In the genomic region with DNA sequence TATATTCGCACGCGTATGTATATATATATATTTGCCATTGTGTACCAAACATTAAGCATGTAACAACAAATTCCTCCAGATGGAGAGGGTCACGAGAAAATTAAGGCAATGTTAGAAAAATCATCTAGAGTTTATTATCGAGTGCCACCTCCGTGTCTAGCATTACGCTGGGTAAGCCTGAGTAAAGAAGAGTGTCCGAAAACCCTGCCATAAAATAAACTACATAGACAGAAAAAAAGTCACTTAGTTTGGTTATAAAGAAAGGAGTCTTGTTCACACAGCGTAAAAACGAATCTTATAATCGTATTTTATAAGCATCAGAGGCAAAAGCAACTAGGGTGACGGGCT, we compare ENCODE assay signal across 8 cellular contexts. TPM values are rescaled to one million over a fixed set of nuclear protein-coding genes. Genes with fewer than 3 reads are reported as not detected.
DNase-seq lines count a peak whose midpoint lies in the region; ATAC-seq and TF ChIP-seq lines count a peak whose summit lies in the region.

No MANE protein-coding gene starts in this region.

- H3K9ac ChIP-seq in DND-41 (ENCODE audit: low read depth, low read length) (peak overlapping the region; percentile 85), fibroblast of lung (ENCODE audit: insufficient read depth, low read length) (peak overlapping the region; percentile 69), parathyroid adenoma (peak overlapping the region; percentile 39)

- no peaks in the 10 kb centered on the region for H3K27me3 ChIP-seq in DND-41 (ENCODE audit: insufficient read depth, low read length, poor library complexity)
- no peaks in the 10 kb centered on the region for H3K27me3 ChIP-seq in SJCRH30
- H3K27me3 ChIP-seq in fibroblast of lung (ENCODE audit: control insufficient read depth, insufficient read depth, low read length): no peaks in the 10 kb centered on the region
- no peaks in the 10 kb centered on the region for H3K27me3 ChIP-seq in parathyroid adenoma (ENCODE audit: control insufficient read depth, insufficient read depth, low read length)

- H3K4me1 ChIP-seq in DND-41 (ENCODE audit: insufficient read depth, low read length) (peaks cover 30% of the 10 kb centered on the region), SJCRH30 (0 out of 2 replicates have a peak, but pooled peaks cover 2% of the 10 kb centered on the region), fibroblast of lung (ENCODE audit: control insufficient read depth, extremely low read depth, insufficient read depth, low read length) (no peaks in the 10 kb centered on the region), parathyroid adenoma (no peaks in the 10 kb centered on the region)

- TF ChIP-seq CTCF in DND-41 (IDR thresholded peaks at IDR 0.05; ENCODE audit: borderline replicate concordance, extremely low read depth, low read length, poor library complexity, severe bottlenecking): no peak
- TF ChIP-seq CTCF in fibroblast of lung (conservative IDR thresholded peaks at IDR 0.05 in 1 of 2, IDR thresholded peaks at IDR 0.05 in 1 of 2; ENCODE audit: low read depth in 1 of 2, low read length in 2 of 2): no peak
- no peak for TF ChIP-seq CTCF in parathyroid adenoma (IDR thresholded peaks at IDR 0.05)

- H3K36me3 ChIP-seq in DND-41 (ENCODE audit: insufficient read depth, low read length) (peaks cover 3% of the 10 kb centered on the region; the same call in 1 of the 2 replicates), SJCRH30 (no peaks in the 10 kb centered on the region), fibroblast of lung (ENCODE audit: control insufficient read depth, insufficient read depth, low read length) (no peaks in the 10 kb centered on the region), parathyroid adenoma (ENCODE audit: control insufficient read depth, insufficient read depth, low read length) (no peaks in the 10 kb centered on the region)

- H3K79me2 ChIP-seq in DND-41 (ENCODE audit: insufficient read depth, low read length) (peaks cover 39% of the 10 kb centered on the region), fibroblast of lung (ENCODE audit: control insufficient read depth, insufficient read depth, low read length) (peaks cover 34% of the 10 kb centered on the region), parathyroid adenoma (peaks cover 15% of the 10 kb centered on the region)

- H3K9me3 ChIP-seq in DND-41 (ENCODE audit: insufficient read depth, low read length, severe bottlenecking) (no peaks in the 10 kb centered on the region), SJCRH30 (replicated peaks) (no peaks in the 10 kb centered on the region), fibroblast of lung (ENCODE audit: control insufficient read depth, insufficient read depth, low read depth, low read length) (no peaks in the 10 kb centered on the region), parathyroid adenoma (ENCODE audit: control insufficient read depth, low read length) (no peaks in the 10 kb centered on the region)

- H3K4me2 ChIP-seq in DND-41 (ENCODE audit: insufficient read depth, low read length) (peak overlapping the region; percentile 97), fibroblast of lung (ENCODE audit: extremely low read depth, insufficient read depth, low read length) (peak overlapping the region; percentile 46), parathyroid adenoma (ENCODE audit: low read length) (peak overlapping the region; percentile 97)

- peak overlapping the region; percentile 89 for H2AFZ ChIP-seq in DND-41 (ENCODE audit: low read depth, low read length)
- peak overlapping the region; percentile 88 for H2AFZ ChIP-seq in fibroblast of lung (ENCODE audit: low read length)
- peak overlapping the region; percentile 97 for H2AFZ ChIP-seq in parathyroid adenoma

- ATAC-seq in DND-41 (ENCODE audit: insufficient read depth, low read depth): no peak
- no peak for ATAC-seq in HG03135 (IDR thresholded peaks at IDR 0.05; ENCODE audit: unreplicated experiment)
- no peak for ATAC-seq in GM21529 (IDR thresholded peaks at IDR 0.05; ENCODE audit: unreplicated experiment)

- H4K20me1 ChIP-seq in DND-41 (ENCODE audit: insufficient read depth, low read length) (0 out of 2 replicates have a peak, but pooled peaks cover 3% of the 10 kb centered on the region), fibroblast of lung (ENCODE audit: control insufficient read depth, extremely low read depth, insufficient read depth, low read length) (no peaks in the 10 kb centered on the region)

- H3K27ac ChIP-seq in DND-41 (ENCODE audit: low read length): peak overlapping the region; percentile 77
- H3K27ac ChIP-seq in SJCRH30: peak overlapping the region; percentile 78
- H3K27ac ChIP-seq in fibroblast of lung (ENCODE audit: insufficient read depth, low read length): peak overlapping the region; percentile 81
- H3K27ac ChIP-seq in parathyroid adenoma: peak overlapping the region; percentile 80

- H3K4me3 ChIP-seq in DND-41 (ENCODE audit: low read depth in 1 of 2, low read length in 2 of 2) (peak overlapping the region; percentile 56 to 64), SJCRH30 (peak overlapping the region; percentile 97), fibroblast of lung (replicated peaks in 1 of 4; ENCODE audit: control extremely low read depth in 1 of 4, insufficient read depth in 1 of 4, low read depth in 3 of 4, low read length in 4 of 4) (peak overlapping the region; percentile 37 to 97 (median 70)), parathyroid adenoma (ENCODE audit: low read depth, low read length) (peak overlapping the region; percentile 64)

- DNase-seq in DND-41: no peak
- DNase-seq in SJCRH30: no peak
- no peak for DNase-seq in fibroblast of lung (ENCODE audit: low read depth in 2 of 2)
- DNase-seq in NCI-H2081 treated with DMSO at 0.1 percent for 48 hours (lab: John Stamatoyannopoulos, UW): no peak
- DNase-seq in ureter (ENCODE audit: low spot score): no peak

RNA-seq across cellular contexts. Expression of a gene that starts 0.6 kb away (rescaled TPM):
- 48.9 and 49.2 TPM in 2 replicates for total RNA-seq in SJCRH30 (2014; rRNA removed; shearing (Covaris generic))
- total RNA-seq in fibroblast of lung: 44.7 and 58.8 TPM in 2 replicates
- polyA plus RNA-seq in fibroblast of lung: 41.3 and 45.6 TPM in 2 replicates
- polyA plus RNA-seq in fibroblast of lung (2012): 19.2 and 20.2 TPM in 2 replicates
- polyA minus RNA-seq in fibroblast of lung (ENCODE audit: low replicate concordance): 7.0 and 17.9 TPM in 2 replicates
- total RNA-seq in ureter: 37.3 TPM

Comparison
In these comparisons a context has a peak if more than half of its experiments do, and no peak if none do; other contexts are left out.
1. H3K4me2 ChIP-seq: peak in every context shown above with its lines; median percentile 97 in DND-41; 97 in parathyroid adenoma; 46 in fibroblast of lung.